ENCODE assay signal across 9 cellular contexts in genomic region chrX:51614353-51614752, GRCh38. TPM values are rescaled to one million over a fixed set of nuclear protein-coding genes. Genes with fewer than 3 reads are reported as not detected.
DNase-seq lines count a peak whose midpoint lies in the region; ATAC-seq, FAIRE-seq and TF ChIP-seq lines count a peak whose summit lies in the region.
"Had no signal": no experiment of that assay in that cellular context is flagged by ENCODE, and none has a peak within 500 bp of the region (broad histone marks: within the 10 kb centered on the region; RNA-seq: fewer than 3 reads in every experiment).

No MANE protein-coding gene starts in this region.

- H3K4me3 ChIP-seq in Panc1 (ENCODE audit: low read depth in 2 of 2, low read length in 2 of 2) = no peak overlapping the region
- H3K4me3 ChIP-seq in fibroblast of mammary gland (ENCODE audit: control insufficient read depth, low read depth, low read length) = no peak overlapping the region
- no peak overlapping the region for H3K4me3 ChIP-seq in small intestine (ENCODE audit: low read depth in 1 of 2, low read length in 2 of 2)
- no peak overlapping the region for H3K4me3 ChIP-seq in ovary

- H3K36me3 ChIP-seq in Panc1 (ENCODE audit: control insufficient read depth, insufficient read depth, low read length) (no peaks in the 10 kb centered on the region), small intestine (ENCODE audit: control insufficient read depth in 2 of 2, insufficient read depth in 2 of 2, low read length in 2 of 2) (no peaks in the 10 kb centered on the region), ovary (no peaks in the 10 kb centered on the region)

- TF ChIP-seq CTCF in Panc1 (IDR thresholded peaks at IDR 0.05) (peak; percentile 68), fibroblast of mammary gland (conservative IDR thresholded peaks at IDR 0.05; ENCODE audit: control insufficient read depth, insufficient read depth, low read depth, low read length) (peak; percentile 71), ovary (IDR thresholded peaks at IDR 0.05) (peak in 1 of 3 donors; percentile 20)

- TF ChIP-seq POLR2A in ovary (IDR thresholded peaks at IDR 0.05) = no peak

- in situ Hi-C loops in Panc1 (cut with HindIII; ENCODE audit: low pct_unique_long_range_greater_than_20kb, low sequenced_read_pairs) = no loop called here

- DNase-seq in EL (peak; percentile 18), HEK293T (ENCODE audit: extremely low spot score) (peak; percentile 56), Panc1 (ENCODE audit: low read depth, low spot score) (peak; percentile 17), fibroblast of mammary gland (ENCODE audit: low read depth) (peak; percentile 66), small intestine (peak; percentile 46), ovary (no peak), islet precursor cell (no peak)
- no peak for DNase-seq in effector CD8-positive, alpha-beta T cell (lab: John Stamatoyannopoulos, UW)

- H3K4me1 ChIP-seq in Panc1 (ENCODE audit: control insufficient read depth, insufficient read depth, low read length) (no peaks in the 10 kb centered on the region), small intestine (ENCODE audit: control insufficient read depth in 2 of 2, insufficient read depth in 1 of 2, low read depth in 1 of 2, low read length in 1 of 2) (no peaks in the 10 kb centered on the region), ovary (ENCODE audit: insufficient read depth) (no peaks in the 10 kb centered on the region)

- H3K27me3 ChIP-seq in Panc1 (ENCODE audit: control insufficient read depth, insufficient read depth, low read length) = peaks cover 4% of the 10 kb centered on the region
- H3K27me3 ChIP-seq in small intestine (ENCODE audit: control insufficient read depth in 2 of 2, insufficient read depth in 2 of 2, low read length in 2 of 2) = no peaks in the 10 kb centered on the region
- H3K27me3 ChIP-seq in ovary = no peaks in the 10 kb centered on the region

- intact Hi-C loops in Panc1 (cut with micrococcal nuclease; ENCODE audit: unreplicated experiment) = no loop called here
- intact Hi-C loops in ovary (cut with DNase I) = no loop called here

- H3K27ac ChIP-seq in Panc1 (ENCODE audit: low read length) = no peak overlapping the region
- no peak overlapping the region for H3K27ac ChIP-seq in small intestine (ENCODE audit: low read depth in 1 of 2, low read length in 1 of 2)
- H3K27ac ChIP-seq in ovary = no peak overlapping the region

- TF ChIP-seq EP300 in ovary (IDR thresholded peaks at IDR 0.05) = no peak

- no peaks in the 10 kb centered on the region for H3K9me3 ChIP-seq in Panc1 (ENCODE audit: control insufficient read depth, insufficient read depth, low read depth, low read length)
- H3K9me3 ChIP-seq in small intestine (ENCODE audit: control insufficient read depth, low read depth) = no peaks in the 10 kb centered on the region
- H3K9me3 ChIP-seq in ovary = no peaks in the 10 kb centered on the region

- peak; percentile 73 for ATAC-seq in Panc1

- CTCF ChIA-PET in HEK293T (lab: Yijun Ruan, JAX) (no interaction called here), Panc1 (lab: Charles Lee) (no interaction called here)

- no TSS peak for BruUV-seq in Panc1 (replicated peaks; lab: Mats Ljungman, UMichigan)

- no peak for FAIRE-seq in small intestine (lab: Jason Lieb, UNC)

- WGBS in small intestine, 3 donors = 7 to 10% (median 10%) methylated on average over 6 of the region's 6 CpGs
- WGBS in ovary, 3 donors = 6 to 8% (median 7%) methylated on average over 6 of the region's 6 CpGs

- POLR2A ChIA-PET in HEK293T (lab: Yijun Ruan, JAX) = no interaction called here
- POLR2A ChIA-PET in Panc1 (lab: Charles Lee) = no interaction called here

TF ChIP-seq in HEK293T, 16 proteins besides CTCF, POLR2A, EP300 and RAD21:
- no peak for TF ChIP-seq PKNOX1 (IDR thresholded peaks at IDR 0.05)
- no peak for TF ChIP-seq FOXK2 (IDR thresholded peaks at IDR 0.05)
- no peak for TF ChIP-seq HDGF (IDR thresholded peaks at IDR 0.05; ENCODE audit: borderline replicate concordance)
- no peak for TF ChIP-seq NFRKB (IDR thresholded peaks at IDR 0.05)
- no peak for TF ChIP-seq L3MBTL2 (conservative IDR thresholded peaks at IDR 0.05)
- no peak for TF ChIP-seq CTBP1 (IDR thresholded peaks at IDR 0.05; ENCODE audit: borderline replicate concordance)
- TF ChIP-seq FOXA1 (IDR thresholded peaks at IDR 0.05) = no peak
- no peak for TF ChIP-seq ZNF384 (IDR thresholded peaks at IDR 0.05)
- no peak for TF ChIP-seq SP1 (IDR thresholded peaks at IDR 0.05)
- no peak for TF ChIP-seq ARNT (IDR thresholded peaks at IDR 0.05)
- no peak for TF ChIP-seq BHLHE40 (IDR thresholded peaks at IDR 0.05; ENCODE audit: borderline replicate concordance)
- TF ChIP-seq ELF4 (IDR thresholded peaks at IDR 0.05) = no peak
- no peak for TF ChIP-seq LEF1 (IDR thresholded peaks at IDR 0.05; ENCODE audit: borderline replicate concordance)
- no peak for TF ChIP-seq SUZ12 (IDR thresholded peaks at IDR 0.05)
- TF ChIP-seq FOXM1 (IDR thresholded peaks at IDR 0.05; ENCODE audit: borderline replicate concordance) = no peak
- TF ChIP-seq TARDBP (IDR thresholded peaks at IDR 0.05) = no peak

RNA-seq across cellular contexts. Expression of gene CENPVL3, which starts 4.4 kb away (rescaled TPM):
- total RNA-seq in Panc1 (2021; ENCODE audit: unreplicated experiment) = 2.9 TPM
- 2.6 TPM for polyA plus RNA-seq in Panc1 (2012; ENCODE audit: insufficient read length)
- 1 to 10 TPM in 2 of 3 donors, under 1 TPM in 1; 0.27 to 3.4 (median 1.6) TPM for polyA plus RNA-seq in small intestine
- not detected for total RNA-seq in ovary
- polyA plus RNA-seq in ovary = under 1 TPM in 1 of 2 donors, not detected in 1; 0.20 TPM
- total RNA-seq: skeletal muscle tissue had no signal

Comparison
In these comparisons a context has a peak if more than half of its experiments do, and no peak if none do; other contexts are left out.
1. DNase-seq: peak in EL (single experiment), HEK293T (single experiment), Panc1 (single experiment), fibroblast of mammary gland (single experiment) and small intestine (single experiment); none in ovary (0 of 5), islet precursor cell (single experiment) and effector CD8-positive, alpha-beta T cell (single experiment).